27 cellular contexts compared by ENCODE assay signal in the genomic region with DNA sequence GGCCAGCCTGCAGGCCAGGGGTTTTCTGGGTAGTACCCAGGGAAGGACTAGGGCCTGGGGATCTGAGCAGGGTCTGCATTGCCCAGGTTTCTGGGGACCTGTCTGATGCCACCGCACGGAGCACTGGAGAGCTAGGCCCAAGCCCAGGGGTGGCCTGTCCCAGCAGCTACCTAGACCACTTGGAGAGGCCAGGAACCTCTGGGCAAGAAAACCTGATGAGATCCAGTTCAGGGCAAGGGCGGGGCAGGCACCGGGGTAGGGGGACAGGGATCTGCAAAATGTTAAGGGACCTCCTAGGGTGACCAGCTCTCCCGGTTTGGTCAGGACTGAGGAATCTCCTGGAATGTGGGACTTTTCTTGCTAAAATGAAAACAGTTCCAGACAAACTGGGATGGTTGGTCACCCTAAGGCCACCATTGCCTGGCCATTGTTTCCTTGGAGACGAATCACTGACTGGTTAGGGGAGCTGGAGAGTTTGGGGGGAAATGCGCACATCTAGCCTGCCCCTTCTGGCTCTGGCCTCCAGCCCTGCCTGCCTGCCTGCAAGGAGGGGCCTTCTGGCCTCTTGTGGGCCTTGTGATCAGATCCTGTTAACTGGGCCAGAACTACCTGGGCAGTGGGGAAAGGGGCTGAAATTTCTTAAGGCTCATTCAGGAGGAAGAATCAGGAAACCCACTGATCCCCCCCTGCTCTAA.
"Had no signal": no experiment of that assay in that cellular context is flagged by ENCODE, and none has a peak within 500 bp of the region (broad histone marks: within the 10 kb centered on the region; RNA-seq: fewer than 3 reads in every experiment).

No MANE protein-coding gene starts in this region.

- ATAC-seq: heart left ventricle; left colon; left lung; lower lobe of right lung; mucosa of descending colon; naive thymus-derived CD4-positive, alpha-beta T cell; natural killer cell treated with Interleukin-12 subunit alpha and Interleukin-12 subunit beta and Interleukin-15 and Interleukin-18, amount 100 ng/mL, for 72 hours; right cardiac atrium; sciatic nerve; stimulated activated naive CD8-positive, alpha-beta T cell treated with anti-CD3 and anti-CD28 coated beads, Interleukin-15, Interleukin-2, amounts not matched to agents 100 U/mL and 50 U/mL, for 24 hours had no signal

- H3K27me3 ChIP-seq: left lung, ovary, stomach, testis, tibial artery, uterus had no signal

- FAIRE-seq: islet of Langerhans, kidney, small intestine had no signal

- H3K27ac ChIP-seq: heart left ventricle, left lung, lower lobe of right lung, ovary, spleen, stomach, testis, tibial artery, uterus had no signal

- H3K36me3 ChIP-seq: heart left ventricle, left lung, lower lobe of right lung, ovary, spleen, stomach, tibial artery, uterus had no signal

- DNase-seq: heart left ventricle; hypothalamus; immature natural killer cell; kidney; left colon; left lung; lower lobe of right lung; mammary epithelial cell; mesenchymal stem cell; midbrain; mucosa of descending colon; naive thymus-derived CD4-positive, alpha-beta T cell; ovary; retina; right cardiac atrium; small intestine; spleen; stimulated activated CD4-positive, alpha-beta T cell treated with anti-CD3 and anti-CD28 coated beads, Interleukin-4, amount 100 ng/mL, for 1 hour; stimulated activated naive B cell treated with anti-CD40 and anti-IgM and Interleukin-4, amounts not matched to agents 10 μg/mL and 1 μg/mL and 100 μg/mL, for 72 hours; stimulated activated naive CD8-positive, alpha-beta T cell treated with anti-CD3 and anti-CD28 coated beads, Interleukin-15, Interleukin-2, amounts not matched to agents 100 U/mL and 50 U/mL, for 24 hours; stomach; testis; tibial artery; uterus had no signal

- H3K4me3 ChIP-seq: heart left ventricle, left lung, lower lobe of right lung, mucosa of descending colon, ovary, spleen, stomach, testis, tibial artery, uterus had no signal

- H3K9me3 ChIP-seq: heart left ventricle, left lung, lower lobe of right lung, mucosa of descending colon, ovary, spleen, stomach, testis, tibial artery, uterus had no signal

- H3K4me1 ChIP-seq: tibial artery, uterus had no signal
